Comparison of ENCODE assay signal across 14 cellular contexts in genomic region chr20:2798814-2799213, GRCh38. TPM values are rescaled to one million over a fixed set of nuclear protein-coding genes. Genes with fewer than 3 reads are reported as not detected.
A peak's percentile ranks its signal among the peaks of the same experiment; 100 is the strongest.
DNase-seq lines count a peak whose midpoint lies in the region; ATAC-seq and TF ChIP-seq lines count a peak whose summit lies in the region.
"Had no signal": no experiment of that assay in that cellular context is flagged by ENCODE, and none has a peak within 500 bp of the region (broad histone marks: within the 10 kb centered on the region; RNA-seq: fewer than 3 reads in every experiment).

No MANE protein-coding gene starts in this region.

- H3K27me3 ChIP-seq in endodermal cell (ENCODE audit: control insufficient read depth, insufficient read depth, low read length, poor library complexity, severe bottlenecking), result peaks cover 29% of the 10 kb centered on the region

- 50 to 72% methylated on average over 1 to 6 of the region's 6 CpGs for WGBS in endodermal cell (ENCODE audit: insufficient coverage in 1 of 2, insufficient read length in 1 of 2), 2 experiments

- no peak overlapping the region for H3K27ac Mint-ChIP-seq in T-helper 2 cell treated with Interferon-gamma antibody and Interleukin-4, amounts not matched to agents 5 μg/mL and 100 μg/mL, for 36 hours
- H3K27ac Mint-ChIP-seq in endodermal cell (peak overlapping the region; percentile 13), progenitor cell of endocrine pancreas (no peak overlapping the region)

- H3K4me1 Mint-ChIP-seq in T-helper 2 cell treated with Interferon-gamma antibody and Interleukin-4, amounts not matched to agents 5 μg/mL and 100 μg/mL, for 36 hours (ENCODE audit: low read depth), result peaks cover 17% of the 10 kb centered on the region
- H3K4me1 Mint-ChIP-seq in endodermal cell, result peaks cover 18% of the 10 kb centered on the region
- H3K4me1 Mint-ChIP-seq in progenitor cell of endocrine pancreas (ENCODE audit: low read depth), result peaks cover 16% of the 10 kb centered on the region

- peak overlapping the region; percentile 82 for H3K4me3 Mint-ChIP-seq in T-helper 2 cell treated with Interferon-gamma antibody and Interleukin-4, amounts not matched to agents 5 μg/mL and 100 μg/mL, for 36 hours
- H3K4me3 Mint-ChIP-seq in endodermal cell (peak overlapping the region; percentile 84), progenitor cell of endocrine pancreas (ENCODE audit: low read depth) (peak overlapping the region; percentile 95)

- H3K36me3 ChIP-seq in endodermal cell (ENCODE audit: control insufficient read depth, insufficient read depth, low read length), result peaks cover 27% of the 10 kb centered on the region
- H3K36me3 ChIP-seq: breast epithelium had no signal

- H3K9me3 Mint-ChIP-seq in T-helper 2 cell treated with Interferon-gamma antibody and Interleukin-4, amounts not matched to agents 5 μg/mL and 100 μg/mL, for 36 hours, result no peaks in the 10 kb centered on the region
- H3K9me3 Mint-ChIP-seq in endodermal cell (no peaks in the 10 kb centered on the region), progenitor cell of endocrine pancreas (ENCODE audit: low read depth) (no peaks in the 10 kb centered on the region)

- peaks cover 2% of the 10 kb centered on the region for H3K36me3 Mint-ChIP-seq in T-helper 2 cell treated with Interferon-gamma antibody and Interleukin-4, amounts not matched to agents 5 μg/mL and 100 μg/mL, for 36 hours (ENCODE audit: low read depth)
- H3K36me3 Mint-ChIP-seq in endodermal cell (ENCODE audit: low read depth), result peaks cover 33% of the 10 kb centered on the region
- peaks cover 6% of the 10 kb centered on the region for H3K36me3 Mint-ChIP-seq in progenitor cell of endocrine pancreas (ENCODE audit: insufficient read depth)

- DNase-seq in T-helper 2 cell treated with Interferon-gamma antibody and Interleukin-4, amounts not matched to agents 5 μg/mL and 100 μg/mL, for 36 hours (ENCODE audit: low spot score), result no peak
- DNase-seq in T-helper 2 cell (no peak), M059J (ENCODE audit: low read depth) (peak; percentile 53), endodermal cell (peak; percentile 83), progenitor cell of endocrine pancreas (ENCODE audit: low spot score, unreplicated experiment) (no peak), NCI-H1930 (lab: John Stamatoyannopoulos, UW) (no peak)
- DNase-seq: NCI-H446 treated with DMSO at 0.1 percent for 48 hours, SHP77 treated with DMSO at 0.1 percent for 48 hours had no signal

- H3K4me1 ChIP-seq in endodermal cell (ENCODE audit: control insufficient read depth, insufficient read depth, low read length), result no peaks in the 10 kb centered on the region
- H3K4me1 ChIP-seq: breast epithelium had no signal

- H3K9ac ChIP-seq in endodermal cell (ENCODE audit: extremely low read depth, low read length, poor library complexity, severe bottlenecking), result no peak overlapping the region

- H3K9me3 ChIP-seq in endodermal cell (ENCODE audit: control insufficient read depth, low read length), result no peaks in the 10 kb centered on the region
- H3K9me3 ChIP-seq: breast epithelium had no signal

- H3K27me3 Mint-ChIP-seq in T-helper 2 cell treated with Interferon-gamma antibody and Interleukin-4, amounts not matched to agents 5 μg/mL and 100 μg/mL, for 36 hours (ENCODE audit: low read depth), result peaks cover 44% of the 10 kb centered on the region
- H3K27me3 Mint-ChIP-seq in endodermal cell (ENCODE audit: insufficient read depth) (peaks cover 25% of the 10 kb centered on the region), progenitor cell of endocrine pancreas (peaks cover 16% of the 10 kb centered on the region)

- H3K4me3 ChIP-seq in endodermal cell (ENCODE audit: low read length), result peak overlapping the region; percentile 81

- TF ChIP-seq CTCF in endodermal cell (conservative IDR thresholded peaks at IDR 0.05) (no peak), progenitor cell of endocrine pancreas (IDR thresholded peaks at IDR 0.05; ENCODE audit: unreplicated experiment) (no peak)

- ATAC-seq in activated CD4-positive, CD25-positive, alpha-beta regulatory T cell treated with anti-CD3 and anti-CD28 coated beads, Interleukin-2, amount 50 U/mL, for 24 hours, result no peak
- ATAC-seq in HG03520 (IDR thresholded peaks at IDR 0.05; ENCODE audit: unreplicated experiment), result no peak

- H3K27ac ChIP-seq in endodermal cell (ENCODE audit: low read depth, low read length), result peak overlapping the region; percentile 83

RNA-seq across cellular contexts. Expression of gene CPXM1, which starts 1.6 kb away (rescaled TPM):
- total RNA-seq in M059J (2014; rRNA removed; shearing (Covaris generic)), result 0.15 and 0.42 TPM in 2 replicates
- 100 to 1,000 TPM in 1 of 2 donors, 10 to 100 TPM in 1; 80.1 to 106 TPM for total RNA-seq in endodermal cell
- 174 TPM for polyA plus RNA-seq in endodermal cell (2013, experiment 1 of 2)
- polyA plus RNA-seq in endodermal cell (2013, experiment 2 of 2), result 158 TPM
- total RNA-seq in progenitor cell of endocrine pancreas, result 130 and 131 TPM in 2 replicates

RNA-seq across cellular contexts. Expression of gene C20orf141, which starts 16.0 kb away (rescaled TPM):
- total RNA-seq in M059J (2014; rRNA removed; shearing (Covaris generic)), result not detected in 2 replicates
- total RNA-seq in endodermal cell (not detected), progenitor cell of endocrine pancreas (not detected in 2 replicates)
- not detected for polyA plus RNA-seq in endodermal cell (2013, experiment 1 of 2)
- polyA plus RNA-seq in endodermal cell (2013, experiment 2 of 2), result not detected
- total RNA-seq: breast epithelium, fibroblast of villous mesenchyme, lung microvascular endothelial cell, skeletal muscle tissue had no signal

RNA-seq across cellular contexts. Expression of gene TMEM239, which starts 17.4 kb away (rescaled TPM):
- total RNA-seq in M059J (2014; rRNA removed; shearing (Covaris generic)), result not detected in 2 replicates
- total RNA-seq in endodermal cell, result not detected
- polyA plus RNA-seq in endodermal cell (2013, experiment 1 of 2), result not detected
- not detected for polyA plus RNA-seq in endodermal cell (2013, experiment 2 of 2)
- total RNA-seq in progenitor cell of endocrine pancreas, result not detected in 2 replicates
- total RNA-seq: lung microvascular endothelial cell, skeletal muscle tissue had no signal

RNA-seq across cellular contexts. Expression of gene PCED1A, which starts 41.6 kb away (rescaled TPM):
- total RNA-seq in M059J (2014; rRNA removed; shearing (Covaris generic)), result 15.6 and 38.5 TPM in 2 replicates
- 10 to 100 TPM; 40.2 to 46.5 TPM for total RNA-seq in endodermal cell
- 68.8 TPM for polyA plus RNA-seq in endodermal cell (2013, experiment 1 of 2)
- 57.8 TPM for polyA plus RNA-seq in endodermal cell (2013, experiment 2 of 2)
- 81.1 and 89.2 TPM in 2 replicates for total RNA-seq in progenitor cell of endocrine pancreas

RNA-seq across cellular contexts. Expression of gene VPS16, which starts 41.7 kb away (rescaled TPM):
- total RNA-seq in M059J (2014; rRNA removed; shearing (Covaris generic)), result 42.4 and 56.7 TPM in 2 replicates
- total RNA-seq in endodermal cell, result 10 to 100 TPM; 36.8 to 37.5 TPM
- polyA plus RNA-seq in endodermal cell (2013, experiment 1 of 2), result 41.2 TPM
- 37.7 TPM for polyA plus RNA-seq in endodermal cell (2013, experiment 2 of 2)
- total RNA-seq in progenitor cell of endocrine pancreas, result 47.8 and 48.5 TPM in 2 replicates

Comparison
In these comparisons a context has a peak if more than half of its experiments do, and no peak if none do; other contexts are left out.
1. DNase-seq: peak in M059J (single experiment) and endodermal cell (single experiment); none in T-helper 2 cell treated with Interferon-gamma antibody and Interleukin-4, amounts not matched to agents 5 μg/mL and 100 μg/mL, for 36 hours (single experiment), T-helper 2 cell (0 of 5), progenitor cell of endocrine pancreas (single experiment) and NCI-H1930 (0 of 2).
2. RNA of gene CPXM1, which starts 1.6 kb away (total RNA-seq): 130 to 131 TPM in progenitor cell of endocrine pancreas and 80.1 to 106 TPM in endodermal cell; 0.15 to 0.42 TPM in M059J; every median in the first group is over 10 times any median in the second.
3. Peak in every context shown above with its lines, with median percentiles within 50 percentile points of each other: H3K4me3 Mint-ChIP-seq.